12 cellular contexts compared by ENCODE assay signal in genomic region chr1:10283318-10283984, GRCh38.
DNase-seq lines count a peak whose midpoint lies in the region; ATAC-seq and TF ChIP-seq lines count a peak whose summit lies in the region.
"Had no signal": no experiment of that assay in that cellular context is flagged by ENCODE, and none has a peak within 500 bp of the region (broad histone marks: within the 10 kb centered on the region; RNA-seq: fewer than 3 reads in every experiment).

No MANE protein-coding gene starts in this region.

- peaks cover 9% of the 10 kb centered on the region for H3K79me1 ChIP-seq in mesenchymal stem cell (replicated peaks; ENCODE audit: low read length, poor library complexity, severe bottlenecking)

- no peak overlapping the region for H3K9ac ChIP-seq in mesenchymal stem cell (ENCODE audit: low read length)

- peaks cover 10% of the 10 kb centered on the region for H3K36me3 Mint-ChIP-seq in activated CD8-positive, alpha-beta memory T cell treated with anti-CD3 and anti-CD28 coated beads, Interleukin-2, amount 10 ng/mL, durations not matched to agents 7 days and 5 days
- H3K36me3 Mint-ChIP-seq in chondrocyte (ENCODE audit: low read depth) = peaks cover 11% of the 10 kb centered on the region

- H3K4me1 ChIP-seq in gastroesophageal sphincter (peaks cover 5 to 47% (median 10%) of the 10 kb centered on the region in 3 donors), mesenchymal stem cell (ENCODE audit: control insufficient read depth, insufficient read depth, low read depth, low read length) (peaks cover 13% of the 10 kb centered on the region)

- H3K23ac ChIP-seq in mesenchymal stem cell (ENCODE audit: low read length in 2 of 2) = no peak overlapping the region

- no peak overlapping the region for H3K18ac ChIP-seq in mesenchymal stem cell (ENCODE audit: low read depth in 1 of 2, low read length in 2 of 2)

- H4K8ac ChIP-seq in mesenchymal stem cell (ENCODE audit: low read length) = no peak overlapping the region

- H3K27ac ChIP-seq in gastroesophageal sphincter (no peak overlapping the region), mesenchymal stem cell (ENCODE audit: low read length, poor library complexity, severe bottlenecking) (no peak overlapping the region)
- H3K27ac ChIP-seq: epithelial cell of prostate had no signal

- H3K4me3 ChIP-seq in gastroesophageal sphincter = no peak overlapping the region
- H3K4me3 ChIP-seq in mesenchymal stem cell (ENCODE audit: insufficient read depth in 1 of 2, low read depth in 1 of 2, low read length in 2 of 2) = no peak overlapping the region

- H3K4me3 Mint-ChIP-seq in activated CD8-positive, alpha-beta memory T cell treated with anti-CD3 and anti-CD28 coated beads, Interleukin-2, amount 10 ng/mL, durations not matched to agents 7 days and 5 days = no peak overlapping the region
- no peak overlapping the region for H3K4me3 Mint-ChIP-seq in chondrocyte (ENCODE audit: unreplicated experiment)
- H3K4me3 Mint-ChIP-seq: T-helper 17 cell had no signal

- no peak for TF ChIP-seq EP300 in gastroesophageal sphincter (IDR thresholded peaks at IDR 0.05)

- WGBS in gastroesophageal sphincter (ENCODE audit: low coverage in 1 of 2), 2 donors = 82 to 92% methylated on average over 2 to 3 of the region's 3 CpGs
- WGBS in mesenchymal stem cell = 96% methylated on average over 2 of the region's 3 CpGs

- H2AFZ ChIP-seq in mesenchymal stem cell (ENCODE audit: low read depth, low read length) = no peak overlapping the region

- no peak overlapping the region for H2BK15ac ChIP-seq in mesenchymal stem cell (ENCODE audit: low read depth, poor library complexity, severe bottlenecking)

- H3K14ac ChIP-seq in mesenchymal stem cell (ENCODE audit: low read length in 2 of 2) = no peak overlapping the region

- no peak overlapping the region for H4K91ac ChIP-seq in mesenchymal stem cell (ENCODE audit: low read length)

- H3K4me1 Mint-ChIP-seq in activated CD8-positive, alpha-beta memory T cell treated with anti-CD3 and anti-CD28 coated beads, Interleukin-2, amount 10 ng/mL, durations not matched to agents 7 days and 5 days = peaks cover 19% of the 10 kb centered on the region
- peaks cover 48% of the 10 kb centered on the region for H3K4me1 Mint-ChIP-seq in chondrocyte (ENCODE audit: low read depth)
- H3K4me1 Mint-ChIP-seq: T-helper 17 cell had no signal

- H2BK12ac ChIP-seq in mesenchymal stem cell (ENCODE audit: low read length in 2 of 2) = no peak overlapping the region

- peak overlapping the region; percentile 18 for H3K27ac Mint-ChIP-seq in activated CD8-positive, alpha-beta memory T cell treated with anti-CD3 and anti-CD28 coated beads, Interleukin-2, amount 10 ng/mL, durations not matched to agents 7 days and 5 days
- no peak overlapping the region for H3K27ac Mint-ChIP-seq in chondrocyte (ENCODE audit: unreplicated experiment)
- H3K27ac Mint-ChIP-seq: T-helper 17 cell had no signal

- no peak overlapping the region for H2BK5ac ChIP-seq in mesenchymal stem cell (ENCODE audit: low read depth, low read length, poor library complexity, severe bottlenecking)

- DNase-seq in activated CD8-positive, alpha-beta memory T cell treated with anti-CD3 and anti-CD28 coated beads, Interleukin-2, amount 10 ng/mL, durations not matched to agents 7 days and 5 days = peak; percentile 55
- DNase-seq in activated CD8-positive, alpha-beta memory T cell treated with anti-CD3 and anti-CD28 coated beads, Interleukin-2, amount 50 U/mL, for 4 hours = no peak
- DNase-seq in amniotic epithelial cell (ENCODE audit: low read depth) (peak; percentile 36), mesenchymal stem cell (no peak), chondrocyte (ENCODE audit: low spot score) (no peak)
- peak; percentile 11 for DNase-seq in stimulated activated CD4-positive, alpha-beta T cell treated with anti-CD3 and anti-CD28 coated beads, Interleukin-4, amount 100 ng/mL, for 1 hour
- DNase-seq: MV-4-11, NCI-H82, T-helper 17 cell had no signal

- H3K36me3 ChIP-seq in gastroesophageal sphincter = peaks cover 6 to 64% of the 10 kb centered on the region in 2 donors
- peaks cover 9 to 74% of the 10 kb centered on the region in 2 experiments for H3K36me3 ChIP-seq in mesenchymal stem cell (ENCODE audit: control insufficient read depth in 1 of 2, insufficient read depth in 2 of 2, low read depth in 1 of 2, low read length in 2 of 2)

- CTCF ChIA-PET in activated CD8-positive, alpha-beta memory T cell treated with anti-CD3 and anti-CD28 coated beads, Interleukin-2, amount 10 ng/mL, durations not matched to agents 7 days and 5 days (lab: Charles Lee) = interaction anchor here (1.3 to 1.8 kb wide), 2 partner anchors 73 to 75 kb away, joined by 3 to 8 read pairs; partner anchors contain the start of gene KIF1B

- no peak for TF ChIP-seq POLR2A in gastroesophageal sphincter (IDR thresholded peaks at IDR 0.05)

- no peaks in the 10 kb centered on the region for H3K27me3 Mint-ChIP-seq in activated CD8-positive, alpha-beta memory T cell treated with anti-CD3 and anti-CD28 coated beads, Interleukin-2, amount 10 ng/mL, durations not matched to agents 7 days and 5 days
- H3K27me3 Mint-ChIP-seq in chondrocyte (ENCODE audit: low read depth) = no peaks in the 10 kb centered on the region
- H3K27me3 Mint-ChIP-seq: T-helper 17 cell had no signal

- peak; percentile 85 for ATAC-seq in activated CD8-positive, alpha-beta memory T cell treated with anti-CD3 and anti-CD28 coated beads, Interleukin-2, amount 10 ng/mL, durations not matched to agents 7 days and 5 days
- ATAC-seq in HG02870 (IDR thresholded peaks at IDR 0.05; ENCODE audit: unreplicated experiment) (peak; percentile 50), gastroesophageal sphincter (no peak)
- ATAC-seq: T-helper 17 cell had no signal

- no peaks in the 10 kb centered on the region for H3K27me3 ChIP-seq in gastroesophageal sphincter
- H3K27me3 ChIP-seq in mesenchymal stem cell (ENCODE audit: control insufficient read depth in 1 of 2, insufficient read depth in 1 of 2, low read length in 2 of 2) = no peaks in the 10 kb centered on the region

- H3K9me3 Mint-ChIP-seq in activated CD8-positive, alpha-beta memory T cell treated with anti-CD3 and anti-CD28 coated beads, Interleukin-2, amount 10 ng/mL, durations not matched to agents 7 days and 5 days (ENCODE audit: low read depth) = no peaks in the 10 kb centered on the region
- no peaks in the 10 kb centered on the region for H3K9me3 Mint-ChIP-seq in chondrocyte (ENCODE audit: low read depth)

- no peaks in the 10 kb centered on the region for H3K9me3 ChIP-seq in gastroesophageal sphincter
- H3K9me3 ChIP-seq in mesenchymal stem cell (ENCODE audit: control insufficient read depth, low read length) = no peaks in the 10 kb centered on the region

- H2BK120ac ChIP-seq in mesenchymal stem cell (ENCODE audit: low read depth, low read length) = no peak overlapping the region

- no peak overlapping the region for H3K4ac ChIP-seq in mesenchymal stem cell (ENCODE audit: low read depth in 1 of 2, low read length in 2 of 2)

- H3K4me2 ChIP-seq in mesenchymal stem cell (ENCODE audit: low read length, poor library complexity, severe bottlenecking) = no peak overlapping the region

- no peak overlapping the region for H2AK5ac ChIP-seq in mesenchymal stem cell (ENCODE audit: low read length, severe bottlenecking)

- TF ChIP-seq CTCF in gastroesophageal sphincter (IDR thresholded peaks at IDR 0.05) (no peak), chondrocyte (IDR thresholded peaks at IDR 0.05) (no peak)

Comparison
In these comparisons a context has a peak if more than half of its experiments do, and no peak if none do; other contexts are left out.
1. DNase-seq: peak in activated CD8-positive, alpha-beta memory T cell treated with anti-CD3 and anti-CD28 coated beads, Interleukin-2, amount 10 ng/mL, durations not matched to agents 7 days and 5 days (single experiment), amniotic epithelial cell (single experiment) and stimulated activated CD4-positive, alpha-beta T cell treated with anti-CD3 and anti-CD28 coated beads, Interleukin-4, amount 100 ng/mL, for 1 hour (single experiment); none in activated CD8-positive, alpha-beta memory T cell treated with anti-CD3 and anti-CD28 coated beads, Interleukin-2, amount 50 U/mL, for 4 hours (single experiment), mesenchymal stem cell (single experiment) and chondrocyte (single experiment).